In the genomic region with DNA sequence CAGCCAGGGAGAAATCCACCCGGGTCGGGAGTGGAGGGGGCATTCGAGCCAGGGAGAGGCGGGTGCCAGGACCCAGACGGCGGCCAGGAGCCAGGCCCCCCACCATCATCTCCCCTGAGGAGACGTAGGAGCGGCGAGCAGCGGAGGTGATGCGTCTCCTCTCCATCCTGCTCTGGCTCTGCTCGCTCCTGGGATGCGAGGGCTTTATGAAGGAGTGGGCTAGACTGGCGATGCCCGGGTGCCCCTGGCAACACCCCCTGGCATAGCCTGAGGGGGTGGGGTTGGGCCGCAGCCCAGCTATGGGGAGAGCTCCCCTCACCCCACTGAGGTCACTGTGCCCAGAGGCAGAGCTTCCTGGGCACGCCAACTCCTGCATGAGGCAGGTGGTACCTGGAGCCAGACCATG, we compare ENCODE assay signal across 20 cellular contexts. TPM values are rescaled to one million over a fixed set of nuclear protein-coding genes. Genes with fewer than 3 reads are reported as not detected.
DNase-seq lines count a peak whose midpoint lies in the region; ATAC-seq and TF ChIP-seq lines count a peak whose summit lies in the region.
"Had no signal": no experiment of that assay in that cellular context is flagged by ENCODE, and none has a peak within 500 bp of the region (broad histone marks: within the 10 kb centered on the region; RNA-seq: fewer than 3 reads in every experiment).

A gene (minus strand): TSS at position 180 of the 406 bp plus-strand sequence. CDS start 14 bp downstream, at position 166.

- TF ChIP-seq EP300 in stomach (IDR thresholded peaks at IDR 0.05) = no peak

- WGBS in stomach, 5 donors = 74 to 86% (median 83%) methylated on average over 4 to 17 of the region's 17 CpGs

- intact Hi-C loops in stomach (cut with DNase I; ENCODE audit: low total_unique reads) = loop anchor here (10.0 kb wide), 1 partner anchor 189 kb away; no protein-coding TSS in a partner anchor

- peaks cover 0 to 47% (median 20%) of the 10 kb centered on the region in 3 donors for H3K27me3 ChIP-seq in stomach

- peak within 1 kb of the TSS; percentile 83 for H3K27ac ChIP-seq in caudate nucleus (ENCODE audit: low read depth, low read length)
- H3K27ac ChIP-seq in stomach = peak within 1 kb of the TSS in 3 of 5 donors; percentile 38 to 53 (median 51)

- no peak for TF ChIP-seq CTCF in stomach (IDR thresholded peaks at IDR 0.05)

- H3K4me1 ChIP-seq in stomach = peaks cover 8 to 34% (median 21%) of the 10 kb centered on the region in 4 donors

- no peak within 1 kb of the TSS for H3K4me3 ChIP-seq in stomach
- H3K4me3 ChIP-seq: skin epidermis had no signal

- ATAC-seq in GM19023 (IDR thresholded peaks at IDR 0.05; ENCODE audit: unreplicated experiment) = no peak
- ATAC-seq in GM19324 (IDR thresholded peaks at IDR 0.05; ENCODE audit: low FRiP score, unreplicated experiment) = no peak
- ATAC-seq: activated naive CD8-positive, alpha-beta T cell treated with anti-CD3 and anti-CD28 coated beads, Interleukin-2, amount 50 U/mL, for 24 hours; HCT116; stimulated activated naive CD8-positive, alpha-beta T cell treated with anti-CD3 and anti-CD28 coated beads, Interleukin-15, amount 100 ng/mL, for 72 hours had no signal

- no peaks in the 10 kb centered on the region for H3K36me3 ChIP-seq in stomach

- no peak for TF ChIP-seq POLR2A in stomach (IDR thresholded peaks at IDR 0.05)

- DNase-seq in D341Med (ENCODE audit: low spot score) (peak; percentile 37), caudate nucleus (lab: John Stamatoyannopoulos, UW) (peak in 33 of 61 donors; percentile 16 to 78 (median 48)), medulla oblongata (ENCODE audit: extremely low spot score) (peak; percentile 72), stomach (no peak), HuH-7.5 (ENCODE audit: low spot score) (no peak), NCI-H82 treated with DMSO at 0.1 percent for 48 hours (lab: John Stamatoyannopoulos, UW; ENCODE audit: unreplicated experiment) (no peak)
- DNase-seq: activated CD4-positive, CD25-positive, alpha-beta regulatory T cell treated with anti-CD3 and anti-CD28 coated beads, Interleukin-2, amount 50 U/mL, for 72 hours; activated naive CD8-positive, alpha-beta T cell treated with anti-CD3 and anti-CD28 coated beads, Interleukin-2, amount 50 U/mL, for 24 hours; activated T-cell treated with anti-CD3 and anti-CD28 coated beads for 4 hours; DMS153; naive B cell; NCI-H1436; NCI-H510A treated with DMSO at 0.1 percent for 48 hours; stimulated activated naive CD8-positive, alpha-beta T cell treated with anti-CD3 and anti-CD28 coated beads, Interleukin-15, amount 100 ng/mL, for 72 hours had no signal

- H3K9me3 ChIP-seq in stomach = no peaks in the 10 kb centered on the region

RNA-seq across cellular contexts. Expression of the gene that starts here (rescaled TPM):
- total RNA-seq in stomach = 1 to 10 TPM in 1 of 5 donors, not detected in 4; 9.7 TPM
- polyA plus RNA-seq in stomach = 1 to 10 TPM in 1 of 3 donors, under 1 TPM in 2; 0.15 to 1.4 (median 0.23) TPM
- total RNA-seq: dermis microvascular lymphatic vessel endothelial cell; T-helper 1 cell treated with Interleukin-12 subunit alpha and Interleukin-12 subunit beta and Interleukin-4 antibody, amounts not matched to agents 30 ng/mL and 1 ng/mL, for 36 hours had no signal

Comparison
In these comparisons a context has a peak if more than half of its experiments do, and no peak if none do; other contexts are left out.
1. DNase-seq: peak in D341Med (single experiment), caudate nucleus (33 of 61) and medulla oblongata (single experiment); none in stomach (single experiment), HuH-7.5 (single experiment) and NCI-H82 treated with DMSO at 0.1 percent for 48 hours (single experiment).